16 cellular contexts compared by ENCODE assay signal in the genomic region with DNA sequence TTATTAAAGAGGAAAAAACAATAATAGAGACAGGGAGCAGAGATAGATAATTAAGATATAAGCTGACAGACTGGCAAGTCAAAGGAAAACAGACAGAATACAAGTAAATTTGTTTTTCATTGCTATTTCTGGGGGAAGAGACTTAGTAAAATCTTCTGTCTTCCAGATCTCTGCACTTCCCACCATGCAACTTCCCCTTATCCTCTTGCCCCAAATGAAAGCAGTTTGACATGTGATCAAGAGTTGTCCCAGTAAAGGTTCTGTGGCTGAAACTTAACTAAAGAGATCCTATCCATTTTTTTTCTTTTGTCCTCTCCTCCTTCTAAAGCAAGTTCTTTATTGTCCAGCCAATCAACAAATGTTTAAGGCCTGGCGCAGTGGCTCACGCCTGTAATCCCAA. TPM values are rescaled to one million over a fixed set of nuclear protein-coding genes. Genes with fewer than 3 reads are reported as not detected.
DNase-seq lines count a peak whose midpoint lies in the region; TF ChIP-seq lines count a peak whose summit lies in the region.
"Had no signal": no experiment of that assay in that cellular context is flagged by ENCODE, and none has a peak within 500 bp of the region (broad histone marks: within the 10 kb centered on the region; RNA-seq: fewer than 3 reads in every experiment).

No MANE protein-coding gene starts in this region.

- H3K4me3 Mint-ChIP-seq in IgD-negative memory B cell, result peak overlapping the region in 3 of 4 donors; percentile 17 to 98 (median 53)
- no peak overlapping the region for H3K4me3 Mint-ChIP-seq in activated naive CD4-positive, alpha-beta T cell treated with anti-CD3 and anti-CD28 coated beads, Interleukin-2, amount 10 ng/mL, durations not matched to agents 7 days and 5 days

- peak overlapping the region; percentile 100 for H3K9ac ChIP-seq in neural cell (ENCODE audit: low read length)

- no peak overlapping the region for H3K4me3 ChIP-seq in breast epithelium
- peak overlapping the region; percentile 99 for H3K4me3 ChIP-seq in neural cell (ENCODE audit: low read length)
- H3K4me3 ChIP-seq in BE2C (ENCODE audit: low read depth, low read length), result no peak overlapping the region

- no peaks in the 10 kb centered on the region for H3F3A ChIP-seq in neural cell (ENCODE audit: insufficient read depth, low read length, poor library complexity, severe bottlenecking)

- no peaks in the 10 kb centered on the region for H3K9me2 ChIP-seq in neural cell (ENCODE audit: insufficient read depth, low read length)

- H3K27me3 Mint-ChIP-seq in IgD-negative memory B cell, result peaks cover 1% of the 10 kb centered on the region
- H3K27me3 Mint-ChIP-seq in activated naive CD4-positive, alpha-beta T cell treated with anti-CD3 and anti-CD28 coated beads, Interleukin-2, amount 10 ng/mL, durations not matched to agents 7 days and 5 days, result peaks cover 37% of the 10 kb centered on the region
- H3K27me3 Mint-ChIP-seq: activated B cell treated with CpG ODN at 0.5 μM for 24 hours had no signal

- TF ChIP-seq CTCF in 22Rv1 (IDR thresholded peaks at IDR 0.05) (no peak), breast epithelium (IDR thresholded peaks at IDR 0.05) (no peak), neural cell (IDR thresholded peaks at IDR 0.05; ENCODE audit: poor library complexity, severe bottlenecking) (no peak), BE2C (IDR thresholded peaks at IDR 0.05; ENCODE audit: low read depth, low read length) (no peak)

- H3K27me3 ChIP-seq in breast epithelium (no peaks in the 10 kb centered on the region), neural cell (ENCODE audit: insufficient read depth, low read depth, low read length) (no peaks in the 10 kb centered on the region), BE2C (no peaks in the 10 kb centered on the region)
- H3K27me3 ChIP-seq: esophagus squamous epithelium, neutrophil had no signal

- intact Hi-C loops in breast epithelium (cut with DNase I; ENCODE audit: low total_unique reads) (no loop called here), posterior cingulate gyrus (cut with DNase I) (no loop called here)

- H2AFZ ChIP-seq in neural cell (ENCODE audit: low read depth, low read length), result no peak overlapping the region

- H3K27ac ChIP-seq in 22Rv1, result peak overlapping the region; percentile 97
- H3K27ac ChIP-seq in breast epithelium, result peak overlapping the region; percentile 98 to 99
- peak overlapping the region; percentile 100 for H3K27ac ChIP-seq in neural cell (ENCODE audit: low read length)

- H3K36me3 Mint-ChIP-seq in IgD-negative memory B cell, result no peaks in the 10 kb centered on the region
- peaks cover 22% of the 10 kb centered on the region for H3K36me3 Mint-ChIP-seq in activated naive CD4-positive, alpha-beta T cell treated with anti-CD3 and anti-CD28 coated beads, Interleukin-2, amount 10 ng/mL, durations not matched to agents 7 days and 5 days

- CTCF ChIA-PET in activated naive CD4-positive, alpha-beta T cell treated with anti-CD3 and anti-CD28 coated beads, Interleukin-2, amount 10 ng/mL, durations not matched to agents 7 days and 5 days (lab: Charles Lee), result interaction anchor here (0.7 to 5.0 kb wide), 25 partner anchors 8 to 118 kb away, joined by 3 to 91 read pairs (median 6); a partner anchor contains a TSS

- DNase-seq in breast epithelium (ENCODE audit: low spot score in 2 of 2) (no peak), BE2C (no peak), NCI-H1105 treated with DMSO at 0.1 percent for 48 hours (lab: John Stamatoyannopoulos, UW) (no peak), posterior cingulate gyrus (no peak)
- no peak for DNase-seq in activated naive CD4-positive, alpha-beta T cell treated with anti-CD3 and anti-CD28 coated beads, Interleukin-2, amount 10 ng/mL, durations not matched to agents 7 days and 5 days
- DNase-seq: activated B cell treated with CpG ODN at 0.5 μM for 24 hours; activated T-cell treated with anti-CD3 and anti-CD28 coated beads, Interleukin-2, amount 50 U/mL, for 4 hours; AML-193; caudate nucleus; esophagus squamous epithelium; NCI-H2227 treated with DMSO at 0.1 percent for 48 hours; stimulated activated CD4-positive, alpha-beta T cell treated with anti-CD3 and anti-CD28 coated beads, Interleukin-4, amount 100 ng/mL, for 24 hours had no signal

- peaks cover 20% of the 10 kb centered on the region for H3K79me2 ChIP-seq in neural cell (replicated peaks; ENCODE audit: insufficient read depth, low read length)

- peak overlapping the region in 1 of 3 donors; percentile 75 for H3K27ac Mint-ChIP-seq in IgD-negative memory B cell
- no peak overlapping the region for H3K27ac Mint-ChIP-seq in activated naive CD4-positive, alpha-beta T cell treated with anti-CD3 and anti-CD28 coated beads, Interleukin-2, amount 10 ng/mL, durations not matched to agents 7 days and 5 days

- no peaks in the 10 kb centered on the region for H3K9me3 ChIP-seq in breast epithelium
- no peaks in the 10 kb centered on the region for H3K9me3 ChIP-seq in neural cell (ENCODE audit: low read length)
- no peaks in the 10 kb centered on the region for H3K9me3 ChIP-seq in BE2C
- H3K9me3 ChIP-seq: esophagus squamous epithelium, neutrophil had no signal

- peaks cover 0 to 9% of the 10 kb centered on the region in 2 donors for H3K4me1 ChIP-seq in breast epithelium
- peaks cover 16% of the 10 kb centered on the region for H3K4me1 ChIP-seq in BE2C

- TF ChIP-seq EP300 in neural cell (conservative IDR thresholded peaks at IDR 0.05; ENCODE audit: poor library complexity, severe bottlenecking), result no peak

- H4K20me1 ChIP-seq in neural cell (ENCODE audit: insufficient read depth), result no peaks in the 10 kb centered on the region

- TF ChIP-seq RAD21 in neural cell (conservative IDR thresholded peaks at IDR 0.05), result no peak

- H3K36me3 ChIP-seq in breast epithelium (peaks cover 9% of the 10 kb centered on the region), neural cell (ENCODE audit: insufficient read depth, low read length) (no peaks in the 10 kb centered on the region), BE2C (peaks cover 24% of the 10 kb centered on the region)

- TF ChIP-seq POLR2A in breast epithelium (IDR thresholded peaks at IDR 0.05), result no peak

- H3K4me2 ChIP-seq in neural cell (ENCODE audit: low read length), result no peak overlapping the region

- H3K4me1 Mint-ChIP-seq in IgD-negative memory B cell, result peaks cover 7 to 25% (median 19%) of the 10 kb centered on the region in 3 donors
- peaks cover 48% of the 10 kb centered on the region for H3K4me1 Mint-ChIP-seq in activated naive CD4-positive, alpha-beta T cell treated with anti-CD3 and anti-CD28 coated beads, Interleukin-2, amount 10 ng/mL, durations not matched to agents 7 days and 5 days

- no peaks in the 10 kb centered on the region for H3K9me3 Mint-ChIP-seq in IgD-negative memory B cell
- H3K9me3 Mint-ChIP-seq in activated naive CD4-positive, alpha-beta T cell treated with anti-CD3 and anti-CD28 coated beads, Interleukin-2, amount 10 ng/mL, durations not matched to agents 7 days and 5 days, result no peaks in the 10 kb centered on the region
- H3K9me3 Mint-ChIP-seq: activated B cell treated with CpG ODN at 0.5 μM for 24 hours; activated T-cell treated with anti-CD3 and anti-CD28 coated beads, Interleukin-2, amount 50 U/mL, for 4 hours had no signal

TF ChIP-seq in neural cell, 6 proteins besides CTCF, POLR2A, EP300 and RAD21 (continues in another document):
- no peak for TF ChIP-seq SMC3 (conservative IDR thresholded peaks at IDR 0.05; ENCODE audit: poor library complexity)
- TF ChIP-seq TAF1 (IDR thresholded peaks at IDR 0.05; ENCODE audit: low read depth), result no peak
- no peak for TF ChIP-seq MXI1 (conservative IDR thresholded peaks at IDR 0.05; ENCODE audit: poor library complexity, severe bottlenecking)
- no peak for TF ChIP-seq POLR2AphosphoS5 (IDR thresholded peaks at IDR 0.05)

RNA-seq across cellular contexts. Expression of a gene that starts 1.5 kb away (rescaled TPM):
- polyA plus RNA-seq in IgD-negative memory B cell, result 152 TPM
- total RNA-seq in breast epithelium, result 100 to 1,000 TPM; 130 to 168 (median 159) TPM
- 134 and 176 TPM in 2 replicates for polyA plus RNA-seq in neural cell
- polyA minus RNA-seq in neural cell, result 120 and 128 TPM in 2 replicates
- polyA plus RNA-seq in BE2C (2012; ENCODE audit: insufficient read depth, insufficient read length, low read depth), result 486 TPM

RNA-seq across cellular contexts. Expression of a gene that starts 11.8 kb away (rescaled TPM):
- polyA plus RNA-seq in IgD-negative memory B cell (2.5 TPM), neural cell (504 and 557 TPM in 2 replicates)
- 100 to 1,000 TPM in 1 of 3 donors, 10 to 100 TPM in 2; 70.9 to 101 (median 85.8) TPM for total RNA-seq in breast epithelium
- polyA minus RNA-seq in neural cell, result 239 and 310 TPM in 2 replicates
- polyA plus RNA-seq in BE2C (2012; ENCODE audit: insufficient read depth, insufficient read length, low read depth), result 888 TPM

RNA-seq across cellular contexts. Expression of a gene that starts 17.9 kb away (rescaled TPM):
- 0.88 TPM for polyA plus RNA-seq in IgD-negative memory B cell
- total RNA-seq in breast epithelium, result 1 to 10 TPM in 1 of 3 donors, under 1 TPM in 2; 0.44 to 1.3 (median 0.80) TPM
- 1.4 and 2.0 TPM in 2 replicates for polyA plus RNA-seq in neural cell
- 0.24 and 1.3 TPM in 2 replicates for polyA minus RNA-seq in neural cell
- 2.0 TPM for polyA plus RNA-seq in BE2C (2012; ENCODE audit: insufficient read depth, insufficient read length, low read depth)
- total RNA-seq: activated B cell treated with CpG ODN at 0.5 μM for 24 hours had no signal

RNA-seq across cellular contexts. Expression of a gene that starts 30.6 kb away (rescaled TPM):
- polyA plus RNA-seq in IgD-negative memory B cell, result 36.8 TPM
- total RNA-seq in breast epithelium, result 10 to 100 TPM; 52.1 to 72.2 (median 59.9) TPM
- 45.8 and 50.2 TPM in 2 replicates for polyA plus RNA-seq in neural cell
- polyA minus RNA-seq in neural cell, result 22.2 and 22.6 TPM in 2 replicates
- polyA plus RNA-seq in BE2C (2012; ENCODE audit: insufficient read depth, insufficient read length, low read depth), result 335 TPM

RNA-seq across cellular contexts. Expression of a gene that starts 34.9 kb away (rescaled TPM):
- 6.6 TPM for polyA plus RNA-seq in IgD-negative memory B cell
- total RNA-seq in breast epithelium, result 10 to 100 TPM in 2 of 3 donors, 1 to 10 TPM in 1; 5.9 to 29.0 (median 11.0) TPM
- polyA plus RNA-seq in neural cell, result not detected in 2 replicates
- not detected in 2 replicates for polyA minus RNA-seq in neural cell
- 0.52 TPM for polyA plus RNA-seq in BE2C (2012; ENCODE audit: insufficient read depth, insufficient read length, low read depth)

Comparison
In these comparisons a context has a peak if more than half of its experiments do, and no peak if none do; other contexts are left out.
1. RNA of a gene that starts 11.8 kb away (polyA plus RNA-seq): 504 to 557 TPM in neural cell; 2.5 TPM in IgD-negative memory B cell (single experiment); every median in the first group is over 100 times any median in the second.
2. Peak in every context shown above with its lines, with median percentiles within 50 percentile points of each other: H3K27ac ChIP-seq.